19 cellular contexts compared by ENCODE assay signal in genomic region chr3:47741925-47742324, GRCh38. TPM values are rescaled to one million over a fixed set of nuclear protein-coding genes. Genes with fewer than 3 reads are reported as not detected.
DNase-seq lines count a peak whose midpoint lies in the region; ATAC-seq and TF ChIP-seq lines count a peak whose summit lies in the region.
"Had no signal": no experiment of that assay in that cellular context is flagged by ENCODE, and none has a peak within 500 bp of the region (broad histone marks: within the 10 kb centered on the region; RNA-seq: fewer than 3 reads in every experiment).

No MANE protein-coding gene starts in this region.

- ATAC-seq in GM18867 (IDR thresholded peaks at IDR 0.05; ENCODE audit: unreplicated experiment) (peak; percentile 74), HG02588 (IDR thresholded peaks at IDR 0.05; ENCODE audit: unreplicated experiment) (peak; percentile 47)
- ATAC-seq: activated naive CD8-positive, alpha-beta T cell treated with anti-CD3 and anti-CD28 coated beads, Interleukin-2, amount 50 U/mL, for 24 hours; esophagus mucosa; WTC11 had no signal

- H3K4me3 Mint-ChIP-seq in IgD-negative memory B cell: peak overlapping the region in 2 of 4 donors; percentile 73 to 74
- H3K4me3 Mint-ChIP-seq: activated naive CD8-positive, alpha-beta T cell treated with anti-CD3 and anti-CD28 coated beads, Interleukin-2, amount 50 U/mL, for 24 hours; CD4-positive, alpha-beta T cell; WTC11 had no signal

- DNase-seq in GM10266 (ENCODE audit: extremely low spot score): peak; percentile 21
- DNase-seq in cortex of kidney (lab: John Stamatoyannopoulos, UW): no peak
- no peak for DNase-seq in head of caudate nucleus
- DNase-seq in NCI-H1105 treated with DMSO at 0.1 percent for 48 hours (lab: John Stamatoyannopoulos, UW): no peak
- no peak for DNase-seq in OCI-M1 (lab: John Stamatoyannopoulos, UW)
- DNase-seq: activated naive CD8-positive, alpha-beta T cell treated with anti-CD3 and anti-CD28 coated beads, Interleukin-2, amount 50 U/mL, for 24 hours; CD4-positive, alpha-beta T cell; DMS79; lower lobe of right lung; NCI-H187; NCI-H510A; Right ventricle myocardium superior; substantia nigra had no signal

- no peaks in the 10 kb centered on the region for H3K9me3 Mint-ChIP-seq in IgD-negative memory B cell
- H3K9me3 Mint-ChIP-seq: activated naive CD8-positive, alpha-beta T cell treated with anti-CD3 and anti-CD28 coated beads, Interleukin-2, amount 50 U/mL, for 24 hours; activated T-helper 2 cell treated with anti-CD3 and anti-CD28 coated beads, Interferon-gamma antibody, Interleukin-2, Interleukin-4, amounts not matched to agents 10 μg/mL and 5 μg/mL and 100 μg/mL, durations not matched to agents 14 hours and 24 hours and 36 hours; CD4-positive, alpha-beta T cell; WTC11 had no signal

- no peaks in the 10 kb centered on the region for H3K27me3 Mint-ChIP-seq in IgD-negative memory B cell
- H3K27me3 Mint-ChIP-seq: activated naive CD8-positive, alpha-beta T cell treated with anti-CD3 and anti-CD28 coated beads, Interleukin-2, amount 50 U/mL, for 24 hours; CD4-positive, alpha-beta T cell had no signal

- peak overlapping the region; percentile 21 to 84 (median 33) for H3K27ac Mint-ChIP-seq in IgD-negative memory B cell
- H3K27ac Mint-ChIP-seq: activated naive CD8-positive, alpha-beta T cell treated with anti-CD3 and anti-CD28 coated beads, Interleukin-2, amount 50 U/mL, for 24 hours; activated T-helper 2 cell treated with anti-CD3 and anti-CD28 coated beads, Interferon-gamma antibody, Interleukin-2, Interleukin-4, amounts not matched to agents 10 μg/mL and 5 μg/mL and 100 μg/mL, durations not matched to agents 14 hours and 24 hours and 36 hours; CD4-positive, alpha-beta T cell had no signal

- intact Hi-C loops in head of caudate nucleus (cut with DNase I): no loop called here

- H3K4me1 Mint-ChIP-seq in IgD-negative memory B cell: peaks cover 19 to 30% (median 27%) of the 10 kb centered on the region in 3 donors
- H3K4me1 Mint-ChIP-seq: WTC11 had no signal

- TF ChIP-seq CTCF in GM10266 (IDR thresholded peaks at IDR 0.05; ENCODE audit: control insufficient read depth, insufficient read depth, low read depth, missing control alignments): no peak

- peaks cover 9% of the 10 kb centered on the region for H3K36me3 Mint-ChIP-seq in IgD-negative memory B cell

RNA-seq across cellular contexts. Expression of gene SMARCC1, which starts 39.8 kb away (rescaled TPM):
- polyA plus RNA-seq in IgD-negative memory B cell: 106 TPM
